8 cellular contexts compared by ENCODE assay signal in the genomic region with DNA sequence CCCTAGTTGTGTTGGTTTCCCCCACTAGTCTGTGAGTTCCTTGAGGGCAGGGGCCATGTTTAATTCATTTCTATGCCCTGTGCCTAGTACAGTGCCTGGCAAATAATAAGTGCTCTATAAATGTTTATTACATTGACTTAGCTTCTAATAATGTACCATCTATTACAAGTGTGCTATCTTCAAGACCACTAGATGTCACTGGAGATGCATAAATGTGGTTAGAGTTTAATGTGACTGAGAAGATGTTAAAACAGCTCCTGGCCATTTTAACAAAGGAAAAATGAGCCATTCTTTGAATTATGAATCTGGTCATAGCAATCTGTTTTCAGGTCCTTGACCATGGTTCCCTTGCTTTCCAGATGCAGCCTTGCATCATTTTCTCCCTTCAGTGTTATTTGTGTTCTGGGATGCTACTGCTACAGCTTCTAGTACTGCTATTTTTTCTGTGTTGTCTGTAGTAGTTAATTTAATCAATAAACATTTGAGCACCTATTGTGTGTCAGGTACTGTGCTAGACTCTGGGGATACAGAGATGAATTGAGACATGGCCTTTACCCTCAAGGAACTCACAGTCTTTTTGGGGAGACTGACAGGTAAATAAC. TPM values are rescaled to one million over a fixed set of nuclear protein-coding genes. Genes with fewer than 3 reads are reported as not detected.
DNase-seq lines count a peak whose midpoint lies in the region; ATAC-seq and TF ChIP-seq lines count a peak whose summit lies in the region.

No MANE protein-coding gene starts in this region.

- no peak overlapping the region for H3K27ac ChIP-seq in parathyroid adenoma

- peak; percentile 57 for ATAC-seq in GM18499 (IDR thresholded peaks at IDR 0.05; ENCODE audit: insufficient read depth, unreplicated experiment)
- no peak for ATAC-seq in GM19035 (IDR thresholded peaks at IDR 0.05; ENCODE audit: unreplicated experiment)

- DNase-seq in AML-193 (lab: John Stamatoyannopoulos, UW) (peak; percentile 2 to 30), LNCaP clone FGC (ENCODE audit: low read depth) (peak; percentile 45), SKM-1 (lab: John Stamatoyannopoulos, UW; ENCODE audit: unreplicated experiment) (peak; percentile 26), fibroblast of villous mesenchyme (ENCODE audit: low read depth) (peak; percentile 72)
- DNase-seq in activated T-cell treated with anti-CD3 and anti-CD28 coated beads, Interleukin-2, amount 50 U/mL, for 24 hours: no peak

- no peak overlapping the region for H3K4me3 Mint-ChIP-seq in activated T-cell treated with anti-CD3 and anti-CD28 coated beads, Interleukin-2, amount 50 U/mL, for 24 hours

- peaks cover 27% of the 10 kb centered on the region for H3K36me3 Mint-ChIP-seq in activated T-cell treated with anti-CD3 and anti-CD28 coated beads, Interleukin-2, amount 50 U/mL, for 24 hours (ENCODE audit: low read depth)

- H3K9me3 ChIP-seq in parathyroid adenoma (ENCODE audit: control insufficient read depth, low read length): no peaks in the 10 kb centered on the region

- peaks cover 26% of the 10 kb centered on the region for H3K27me3 Mint-ChIP-seq in activated T-cell treated with anti-CD3 and anti-CD28 coated beads, Interleukin-2, amount 50 U/mL, for 24 hours

- H3K9me3 Mint-ChIP-seq in activated T-cell treated with anti-CD3 and anti-CD28 coated beads, Interleukin-2, amount 50 U/mL, for 24 hours: no peaks in the 10 kb centered on the region

- no peak overlapping the region for H3K27ac Mint-ChIP-seq in activated T-cell treated with anti-CD3 and anti-CD28 coated beads, Interleukin-2, amount 50 U/mL, for 24 hours

- peak; percentile 58 for TF ChIP-seq CTCF in LNCaP clone FGC (IDR thresholded peaks at IDR 0.05; ENCODE audit: control insufficient read depth, extremely low read depth, insufficient read depth)
- TF ChIP-seq CTCF in fibroblast of villous mesenchyme (IDR thresholded peaks at IDR 0.05; ENCODE audit: insufficient read depth, low read depth, low read length): peak; percentile 56
- peak; percentile 56 for TF ChIP-seq CTCF in parathyroid adenoma (IDR thresholded peaks at IDR 0.05)

- no peaks in the 10 kb centered on the region for H3K79me2 ChIP-seq in parathyroid adenoma

- no peak overlapping the region for H3K4me3 ChIP-seq in LNCaP clone FGC (ENCODE audit: low read depth, low read length)
- H3K4me3 ChIP-seq in fibroblast of villous mesenchyme (ENCODE audit: low read depth, low read length): no peak overlapping the region
- no peak overlapping the region for H3K4me3 ChIP-seq in parathyroid adenoma (ENCODE audit: low read depth, low read length)

- no peak overlapping the region for H2AFZ ChIP-seq in parathyroid adenoma

- no peak overlapping the region for H3K4me2 ChIP-seq in parathyroid adenoma (ENCODE audit: low read length)

- peaks cover 7% of the 10 kb centered on the region for H3K4me1 ChIP-seq in parathyroid adenoma

- H3K27me3 ChIP-seq in parathyroid adenoma (ENCODE audit: control insufficient read depth, insufficient read depth, low read length): no peaks in the 10 kb centered on the region

- H3K4me1 Mint-ChIP-seq in activated T-cell treated with anti-CD3 and anti-CD28 coated beads, Interleukin-2, amount 50 U/mL, for 24 hours (ENCODE audit: low read depth): no peaks in the 10 kb centered on the region

- H3K9ac ChIP-seq in parathyroid adenoma: no peak overlapping the region

- H3K36me3 ChIP-seq in parathyroid adenoma (ENCODE audit: control insufficient read depth, insufficient read depth, low read length): no peaks in the 10 kb centered on the region

RNA-seq across cellular contexts. Expression of a gene that starts 43.2 kb away (rescaled TPM):
- 18.0 and 28.5 TPM in 2 replicates for total RNA-seq in fibroblast of villous mesenchyme

RNA-seq across cellular contexts. Expression of a gene that starts 54.7 kb away (rescaled TPM):
- 20.0 and 33.2 TPM in 2 replicates for total RNA-seq in fibroblast of villous mesenchyme
